In the genomic region with DNA sequence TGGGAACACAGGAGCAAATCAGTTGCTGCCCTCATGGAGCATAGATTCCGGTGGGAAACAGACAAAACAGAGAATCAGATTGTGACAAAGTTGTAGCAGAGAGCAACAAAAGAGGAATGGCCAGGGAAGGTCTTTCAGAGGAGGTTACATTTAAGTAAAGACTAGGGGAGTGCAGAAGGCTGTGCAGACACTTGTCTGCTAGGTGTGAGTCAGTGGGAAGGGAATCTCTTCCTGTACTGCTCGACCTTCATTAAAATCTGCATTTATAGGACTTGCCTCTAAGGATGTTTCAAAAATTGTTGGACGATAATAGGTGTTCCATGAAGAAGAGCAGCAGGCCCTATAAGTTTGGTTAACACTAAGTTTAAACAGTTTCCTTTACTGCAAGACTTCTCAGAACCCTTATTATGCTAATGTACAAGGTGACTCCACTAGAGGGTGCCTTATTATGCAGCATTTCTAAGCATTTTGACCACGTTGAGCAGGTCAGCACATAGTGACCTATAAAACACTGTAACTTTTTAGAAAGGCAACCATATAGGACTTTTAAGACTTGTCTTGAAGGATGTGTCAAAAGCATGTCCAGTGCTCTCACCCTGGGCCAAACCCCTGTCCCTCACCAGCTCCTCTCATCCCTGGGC, we compare ENCODE assay signal across 1 cellular context.
TF ChIP-seq lines count a peak whose summit lies in the region.

No MANE protein-coding gene starts in this region.

TF ChIP-seq in H1, 55 proteins besides CTCF, POLR2A, EP300 and RAD21 (continued from another document):
- TF ChIP-seq, protein P1, sequence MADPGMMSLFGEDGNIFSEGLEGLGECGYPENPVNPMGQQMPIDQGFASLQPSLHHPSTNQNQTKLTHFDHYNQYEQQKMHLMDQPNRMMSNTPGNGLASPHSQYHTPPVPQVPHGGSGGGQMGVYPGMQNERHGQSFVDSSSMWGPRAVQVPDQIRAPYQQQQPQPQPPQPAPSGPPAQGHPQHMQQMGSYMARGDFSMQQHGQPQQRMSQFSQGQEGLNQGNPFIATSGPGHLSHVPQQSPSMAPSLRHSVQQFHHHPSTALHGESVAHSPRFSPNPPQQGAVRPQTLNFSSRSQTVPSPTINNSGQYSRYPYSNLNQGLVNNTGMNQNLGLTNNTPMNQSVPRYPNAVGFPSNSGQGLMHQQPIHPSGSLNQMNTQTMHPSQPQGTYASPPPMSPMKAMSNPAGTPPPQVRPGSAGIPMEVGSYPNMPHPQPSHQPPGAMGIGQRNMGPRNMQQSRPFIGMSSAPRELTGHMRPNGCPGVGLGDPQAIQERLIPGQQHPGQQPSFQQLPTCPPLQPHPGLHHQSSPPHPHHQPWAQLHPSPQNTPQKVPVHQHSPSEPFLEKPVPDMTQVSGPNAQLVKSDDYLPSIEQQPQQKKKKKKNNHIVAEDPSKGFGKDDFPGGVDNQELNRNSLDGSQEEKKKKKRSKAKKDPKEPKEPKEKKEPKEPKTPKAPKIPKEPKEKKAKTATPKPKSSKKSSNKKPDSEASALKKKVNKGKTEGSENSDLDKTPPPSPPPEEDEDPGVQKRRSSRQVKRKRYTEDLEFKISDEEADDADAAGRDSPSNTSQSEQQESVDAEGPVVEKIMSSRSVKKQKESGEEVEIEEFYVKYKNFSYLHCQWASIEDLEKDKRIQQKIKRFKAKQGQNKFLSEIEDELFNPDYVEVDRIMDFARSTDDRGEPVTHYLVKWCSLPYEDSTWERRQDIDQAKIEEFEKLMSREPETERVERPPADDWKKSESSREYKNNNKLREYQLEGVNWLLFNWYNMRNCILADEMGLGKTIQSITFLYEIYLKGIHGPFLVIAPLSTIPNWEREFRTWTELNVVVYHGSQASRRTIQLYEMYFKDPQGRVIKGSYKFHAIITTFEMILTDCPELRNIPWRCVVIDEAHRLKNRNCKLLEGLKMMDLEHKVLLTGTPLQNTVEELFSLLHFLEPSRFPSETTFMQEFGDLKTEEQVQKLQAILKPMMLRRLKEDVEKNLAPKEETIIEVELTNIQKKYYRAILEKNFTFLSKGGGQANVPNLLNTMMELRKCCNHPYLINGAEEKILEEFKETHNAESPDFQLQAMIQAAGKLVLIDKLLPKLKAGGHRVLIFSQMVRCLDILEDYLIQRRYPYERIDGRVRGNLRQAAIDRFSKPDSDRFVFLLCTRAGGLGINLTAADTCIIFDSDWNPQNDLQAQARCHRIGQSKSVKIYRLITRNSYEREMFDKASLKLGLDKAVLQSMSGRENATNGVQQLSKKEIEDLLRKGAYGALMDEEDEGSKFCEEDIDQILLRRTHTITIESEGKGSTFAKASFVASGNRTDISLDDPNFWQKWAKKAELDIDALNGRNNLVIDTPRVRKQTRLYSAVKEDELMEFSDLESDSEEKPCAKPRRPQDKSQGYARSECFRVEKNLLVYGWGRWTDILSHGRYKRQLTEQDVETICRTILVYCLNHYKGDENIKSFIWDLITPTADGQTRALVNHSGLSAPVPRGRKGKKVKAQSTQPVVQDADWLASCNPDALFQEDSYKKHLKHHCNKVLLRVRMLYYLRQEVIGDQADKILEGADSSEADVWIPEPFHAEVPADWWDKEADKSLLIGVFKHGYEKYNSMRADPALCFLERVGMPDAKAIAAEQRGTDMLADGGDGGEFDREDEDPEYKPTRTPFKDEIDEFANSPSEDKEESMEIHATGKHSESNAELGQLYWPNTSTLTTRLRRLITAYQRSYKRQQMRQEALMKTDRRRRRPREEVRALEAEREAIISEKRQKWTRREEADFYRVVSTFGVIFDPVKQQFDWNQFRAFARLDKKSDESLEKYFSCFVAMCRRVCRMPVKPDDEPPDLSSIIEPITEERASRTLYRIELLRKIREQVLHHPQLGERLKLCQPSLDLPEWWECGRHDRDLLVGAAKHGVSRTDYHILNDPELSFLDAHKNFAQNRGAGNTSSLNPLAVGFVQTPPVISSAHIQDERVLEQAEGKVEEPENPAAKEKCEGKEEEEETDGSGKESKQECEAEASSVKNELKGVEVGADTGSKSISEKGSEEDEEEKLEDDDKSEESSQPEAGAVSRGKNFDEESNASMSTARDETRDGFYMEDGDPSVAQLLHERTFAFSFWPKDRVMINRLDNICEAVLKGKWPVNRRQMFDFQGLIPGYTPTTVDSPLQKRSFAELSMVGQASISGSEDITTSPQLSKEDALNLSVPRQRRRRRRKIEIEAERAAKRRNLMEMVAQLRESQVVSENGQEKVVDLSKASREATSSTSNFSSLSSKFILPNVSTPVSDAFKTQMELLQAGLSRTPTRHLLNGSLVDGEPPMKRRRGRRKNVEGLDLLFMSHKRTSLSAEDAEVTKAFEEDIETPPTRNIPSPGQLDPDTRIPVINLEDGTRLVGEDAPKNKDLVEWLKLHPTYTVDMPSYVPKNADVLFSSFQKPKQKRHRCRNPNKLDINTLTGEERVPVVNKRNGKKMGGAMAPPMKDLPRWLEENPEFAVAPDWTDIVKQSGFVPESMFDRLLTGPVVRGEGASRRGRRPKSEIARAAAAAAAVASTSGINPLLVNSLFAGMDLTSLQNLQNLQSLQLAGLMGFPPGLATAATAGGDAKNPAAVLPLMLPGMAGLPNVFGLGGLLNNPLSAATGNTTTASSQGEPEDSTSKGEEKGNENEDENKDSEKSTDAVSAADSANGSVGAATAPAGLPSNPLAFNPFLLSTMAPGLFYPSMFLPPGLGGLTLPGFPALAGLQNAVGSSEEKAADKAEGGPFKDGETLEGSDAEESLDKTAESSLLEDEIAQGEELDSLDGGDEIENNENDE (IDR thresholded peaks at IDR 0.05; ENCODE audit: insufficient replicate concordance, low read length): no peak
- TF ChIP-seq JUN (IDR thresholded peaks at IDR 0.05; ENCODE audit: low read depth, low read length): no peak
